8 cellular contexts compared by ENCODE assay signal in genomic region chr1:111448918-111449702, GRCh38. TPM values are rescaled to one million over a fixed set of nuclear protein-coding genes. Genes with fewer than 3 reads are reported as not detected.
DNase-seq lines count a peak whose midpoint lies in the region; ATAC-seq, FAIRE-seq and TF ChIP-seq lines count a peak whose summit lies in the region.

ATP5PB (plus strand) TSS chr1:111449464; CDS start chr1:111449542, 78 bp downstream.
WDR77 (minus strand) TSS chr1:111449256; CDS start chr1:111449169, 87 bp downstream.

- H3K4me3 ChIP-seq in AG10803 (ENCODE audit: low read length): peak within 1 kb of the TSS; percentile 96

- no peak for TF ChIP-seq CTCF in AG10803 (conservative IDR thresholded peaks at IDR 0.05; ENCODE audit: low read length)

- ATAC-seq in GM19043 (IDR thresholded peaks at IDR 0.05; ENCODE audit: low read depth, unreplicated experiment) (peak; percentile 87), HG03378 (IDR thresholded peaks at IDR 0.05; ENCODE audit: unreplicated experiment) (peak; percentile 91)

- peak; percentile 97 for FAIRE-seq in islet of Langerhans (lab: Jason Lieb, UNC)

- DNase-seq in AG10803 (ENCODE audit: low read depth) (peak; percentile 99), NCI-H460 (ENCODE audit: extremely low read depth, low read depth) (peak; percentile 98), cerebellar nuclear complex (lab: John Stamatoyannopoulos, UW) (peak; percentile 79 to 96)
- peak; percentile 84 for DNase-seq in activated CD4-positive, CD25-positive, alpha-beta regulatory T cell treated with anti-CD3 and anti-CD28 coated beads, Interleukin-2, amount 50 U/mL, for 72 hours
- peak; percentile 78 for DNase-seq in stimulated activated CD4-positive, alpha-beta T cell treated with anti-CD3 and anti-CD28 coated beads, Interleukin-12 subunit alpha, Interleukin-12 subunit beta, amount 100 ng/mL, for 4 hours

RNA-seq across cellular contexts. Expression of gene ATP5PB, which starts in this region (rescaled TPM):
- total RNA-seq in NCI-H460 (2014; rRNA removed; shearing (Covaris generic)): 321 and 361 TPM in 2 replicates
- polyA plus RNA-seq in NCI-H460 (2014; cell fraction: nucleus; rRNA removed): 124 and 137 TPM in 2 replicates

RNA-seq across cellular contexts. Expression of gene WDR77, which starts in this region (rescaled TPM):
- 19.9 and 21.8 TPM in 2 replicates for total RNA-seq in NCI-H460 (2014; rRNA removed; shearing (Covaris generic))
- polyA plus RNA-seq in NCI-H460 (2014; cell fraction: nucleus; rRNA removed): 55.0 and 73.9 TPM in 2 replicates

Comparison
In these comparisons a context has a peak if more than half of its experiments do, and no peak if none do; other contexts are left out.
1. Peak in every context shown above with its lines: DNase-seq, ATAC-seq and H3K4me3 ChIP-seq.